17 cellular contexts compared by ENCODE assay signal in the genomic region with DNA sequence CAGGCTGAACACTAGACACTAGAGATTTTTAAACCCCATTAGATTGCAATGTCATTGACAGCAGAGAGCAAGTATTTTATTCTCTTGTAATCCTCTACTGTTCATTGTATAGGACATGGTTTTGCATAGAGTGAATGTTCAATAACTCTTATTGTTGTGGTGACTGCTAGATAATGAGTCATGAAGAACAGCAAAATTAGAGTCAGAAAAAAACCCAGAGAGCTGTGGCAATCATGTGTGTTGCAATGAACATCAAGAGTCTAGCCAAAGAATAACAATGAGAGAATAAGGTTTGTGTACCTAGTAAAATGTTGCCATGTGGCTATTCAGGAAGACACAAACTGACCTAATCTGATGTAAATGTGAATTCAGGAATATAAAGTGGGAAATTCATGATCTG.
A peak's percentile ranks its signal among the peaks of the same experiment; 100 is the strongest.
DNase-seq lines count a peak whose midpoint lies in the region; ATAC-seq and TF ChIP-seq lines count a peak whose summit lies in the region.
"Had no signal": no experiment of that assay in that cellular context is flagged by ENCODE, and none has a peak within 500 bp of the region (broad histone marks: within the 10 kb centered on the region; RNA-seq: fewer than 3 reads in every experiment).

No MANE protein-coding gene starts in this region.

- ATAC-seq in left cardiac atrium: no peak
- ATAC-seq in stimulated activated memory B cell treated with anti-CD40 and anti-IgM and Interleukin-4, amounts not matched to agents 10 μg/mL and 1 μg/mL and 100 μg/mL, for 72 hours: no peak
- ATAC-seq: stimulated activated naive CD8-positive, alpha-beta T cell treated with anti-CD3 and anti-CD28 coated beads, Interleukin-15, amount 100 ng/mL, for 72 hours had no signal

- no peaks in the 10 kb centered on the region for H3K36me3 Mint-ChIP-seq in stimulated activated memory B cell treated with anti-CD40 and anti-IgM and Interleukin-4, amounts not matched to agents 10 μg/mL and 1 μg/mL and 100 μg/mL, for 72 hours

- no peaks in the 10 kb centered on the region for H3K9me2 ChIP-seq in hepatocyte (replicated peaks; ENCODE audit: insufficient read depth)

- H3K27me3 ChIP-seq in hepatocyte (no peaks in the 10 kb centered on the region), prostate gland (replicated peaks; ENCODE audit: insufficient read depth) (no peaks in the 10 kb centered on the region)

- H3K9me3 ChIP-seq in hepatocyte (ENCODE audit: low read depth) (no peaks in the 10 kb centered on the region), prostate gland (no peaks in the 10 kb centered on the region)

- H3K27ac ChIP-seq in hepatocyte (no peak overlapping the region), prostate gland (no peak overlapping the region)
- H3K27ac ChIP-seq: C4-2B had no signal

- intact Hi-C loops in left cardiac atrium (cut with DNase I): no loop called here
- intact Hi-C loops in prostate gland (cut with DNase I): no loop called here

- H3K36me3 ChIP-seq in hepatocyte (replicated peaks; ENCODE audit: insufficient read depth, low read depth) (no peaks in the 10 kb centered on the region), prostate gland (no peaks in the 10 kb centered on the region)

- H3K4me1 ChIP-seq in hepatocyte (ENCODE audit: insufficient read depth) (no peaks in the 10 kb centered on the region), prostate gland (replicated peaks) (no peaks in the 10 kb centered on the region)

- H3K4me2 ChIP-seq in hepatocyte: no peak overlapping the region

- no peak overlapping the region for H3K27ac Mint-ChIP-seq in stimulated activated memory B cell treated with anti-CD40 and anti-IgM and Interleukin-4, amounts not matched to agents 10 μg/mL and 1 μg/mL and 100 μg/mL, for 72 hours
- H3K27ac Mint-ChIP-seq: nephron; stimulated activated naive CD8-positive, alpha-beta T cell treated with anti-CD3 and anti-CD28 coated beads, Interleukin-15, amount 100 ng/mL, for 72 hours; T-helper 1 cell treated with Interleukin-12 subunit alpha and Interleukin-12 subunit beta and Interleukin-4 antibody, amounts not matched to agents 30 μg/mL and 1 μg/mL, for 36 hours had no signal

- DNase-seq in HT1080 (ENCODE audit: low read depth) (peak; percentile 90), OCI-M1 (lab: John Stamatoyannopoulos, UW) (peak; percentile 43), epithelial cell of proximal tubule (ENCODE audit: low read depth) (peak; percentile 18), renal cortical epithelial cell (ENCODE audit: low read depth) (peak; percentile 78), left cardiac atrium (no peak), hepatocyte (ENCODE audit: low spot score) (no peak), prostate gland (ENCODE audit: low spot score) (no peak)
- DNase-seq: activated CD4-positive, alpha-beta T cell treated with anti-CD3 and anti-CD28 coated beads for 4 hours; activated T-cell treated with anti-CD3 and anti-CD28 coated beads, Interleukin-2, amount 50 U/mL, for 48 hours; glutamatergic neuron; HCEC 1CT; NCI-H2171; stimulated activated naive CD8-positive, alpha-beta T cell treated with anti-CD3 and anti-CD28 coated beads, Interleukin-15, amount 100 ng/mL, for 72 hours had no signal

- no peaks in the 10 kb centered on the region for H3K27me3 Mint-ChIP-seq in stimulated activated memory B cell treated with anti-CD40 and anti-IgM and Interleukin-4, amounts not matched to agents 10 μg/mL and 1 μg/mL and 100 μg/mL, for 72 hours
- H3K27me3 Mint-ChIP-seq: stimulated activated naive CD8-positive, alpha-beta T cell treated with anti-CD3 and anti-CD28 coated beads, Interleukin-15, amount 100 ng/mL, for 72 hours had no signal

- TF ChIP-seq CTCF in epithelial cell of proximal tubule (conservative IDR thresholded peaks at IDR 0.05; ENCODE audit: low read depth, low read length) (no peak), hepatocyte (IDR thresholded peaks at IDR 0.05; ENCODE audit: poor library complexity) (no peak), prostate gland (IDR thresholded peaks at IDR 0.05) (no peak)

- no peaks in the 10 kb centered on the region for H3K79me2 ChIP-seq in hepatocyte

- H3K4me3 ChIP-seq in epithelial cell of proximal tubule (ENCODE audit: low read depth, low read length) (no peak overlapping the region), hepatocyte (no peak overlapping the region), prostate gland (no peak overlapping the region)

- H2AFZ ChIP-seq in hepatocyte: no peak overlapping the region

- H4K20me1 ChIP-seq in hepatocyte (ENCODE audit: insufficient read depth, poor library complexity, severe bottlenecking): no peaks in the 10 kb centered on the region

- H3K4me3 Mint-ChIP-seq in stimulated activated memory B cell treated with anti-CD40 and anti-IgM and Interleukin-4, amounts not matched to agents 10 μg/mL and 1 μg/mL and 100 μg/mL, for 72 hours: no peak overlapping the region
- H3K4me3 Mint-ChIP-seq: nephron; stimulated activated naive CD8-positive, alpha-beta T cell treated with anti-CD3 and anti-CD28 coated beads, Interleukin-15, amount 100 ng/mL, for 72 hours; T-helper 1 cell treated with Interleukin-12 subunit alpha and Interleukin-12 subunit beta and Interleukin-4 antibody, amounts not matched to agents 30 μg/mL and 1 μg/mL, for 36 hours had no signal

- no peaks in the 10 kb centered on the region for H3K9me3 Mint-ChIP-seq in stimulated activated memory B cell treated with anti-CD40 and anti-IgM and Interleukin-4, amounts not matched to agents 10 μg/mL and 1 μg/mL and 100 μg/mL, for 72 hours
- H3K9me3 Mint-ChIP-seq: nephron had no signal

- no peak for TF ChIP-seq POLR2A in prostate gland (IDR thresholded peaks at IDR 0.05)

- no peaks in the 10 kb centered on the region for H3K4me1 Mint-ChIP-seq in stimulated activated memory B cell treated with anti-CD40 and anti-IgM and Interleukin-4, amounts not matched to agents 10 μg/mL and 1 μg/mL and 100 μg/mL, for 72 hours
- H3K4me1 Mint-ChIP-seq: nephron; stimulated activated naive CD8-positive, alpha-beta T cell treated with anti-CD3 and anti-CD28 coated beads, Interleukin-15, amount 100 ng/mL, for 72 hours had no signal

Comparison
In these comparisons a context has a peak if more than half of its experiments do, and no peak if none do; other contexts are left out.
1. DNase-seq: peak in HT1080 (single experiment), OCI-M1 (single experiment), epithelial cell of proximal tubule (single experiment) and renal cortical epithelial cell (single experiment); none in left cardiac atrium (single experiment), hepatocyte (single experiment) and prostate gland (single experiment).